ENCODE assay signal across 23 cellular contexts in genomic region chr12:1782215-1782614, GRCh38. TPM values are rescaled to one million over a fixed set of nuclear protein-coding genes. Genes with fewer than 3 reads are reported as not detected.
DNase-seq lines count a peak whose midpoint lies in the region; FAIRE-seq and TF ChIP-seq lines count a peak whose summit lies in the region.
"Had no signal": no experiment of that assay in that cellular context is flagged by ENCODE, and none has a peak within 500 bp of the region (broad histone marks: within the 10 kb centered on the region; RNA-seq: fewer than 3 reads in every experiment).

No MANE protein-coding gene starts in this region.

- intact Hi-C loops in esophagus muscularis mucosa (cut with DNase I): no loop called here

- no peaks in the 10 kb centered on the region for H3K27me3 ChIP-seq in esophagus muscularis mucosa

- TF ChIP-seq CTCF in esophagus muscularis mucosa (IDR thresholded peaks at IDR 0.05): no peak

- peak; percentile 74 for FAIRE-seq in HTR-8/SVneo (lab: Jason Lieb, UNC)
- FAIRE-seq: D721Med had no signal

- TF ChIP-seq EP300 in esophagus muscularis mucosa (IDR thresholded peaks at IDR 0.05): no peak

- TF ChIP-seq POLR2A in esophagus muscularis mucosa (IDR thresholded peaks at IDR 0.05; ENCODE audit: low read depth): no peak

- H3K4me1 ChIP-seq in mesodermal cell (ENCODE audit: control insufficient read depth, insufficient read depth, low read length, poor library complexity, severe bottlenecking) (peaks cover 14% of the 10 kb centered on the region), esophagus muscularis mucosa (peaks cover 31 to 43% (median 37%) of the 10 kb centered on the region in 4 donors)

- H3K36me3 ChIP-seq in mesodermal cell (ENCODE audit: control insufficient read depth, insufficient read depth, low read length) (peaks cover 54% of the 10 kb centered on the region), esophagus muscularis mucosa (peaks cover 16 to 70% (median 36%) of the 10 kb centered on the region in 4 donors)

- H3K4me3 ChIP-seq in mesodermal cell (ENCODE audit: extremely low read depth, insufficient read depth, low read length, poor library complexity, severe bottlenecking): no peak overlapping the region
- H3K4me3 ChIP-seq in esophagus muscularis mucosa: no peak overlapping the region

- DNase-seq in HTR-8/SVneo (ENCODE audit: insufficient read length, low spot score) (no peak), caudate nucleus (lab: John Stamatoyannopoulos, UW) (no peak), esophagus muscularis mucosa (ENCODE audit: extremely low spot score) (no peak), DMS114 treated with DMSO at 0.1 percent for 48 hours (lab: John Stamatoyannopoulos, UW; ENCODE audit: unreplicated experiment) (no peak)
- no peak for DNase-seq in activated effector memory CD4-positive, alpha-beta T cell treated with Interleukin-2 at 50 U/mL for 16 hours
- DNase-seq: ACHN; C1 segment of cervical spinal cord; CD8-positive, alpha-beta memory T cell; DMS79 treated with DMSO at 0.1 percent for 48 hours; H9; MM.1S; NCI-H1092 treated with DMSO at 0.1 percent for 48 hours; NCI-H146; NCI-H2081; NCI-H510A; NCI-H774; OCI-M1; Right ventricle myocardium superior had no signal

- H3K27ac ChIP-seq in caudate nucleus (ENCODE audit: low read depth, low read length): peak overlapping the region; percentile 60
- H3K27ac ChIP-seq in mesodermal cell (ENCODE audit: low read depth, low read length, severe bottlenecking): peak overlapping the region; percentile 23
- H3K27ac ChIP-seq in temporal lobe (ENCODE audit: low read depth, low read length): peak overlapping the region; percentile 77
- no peak overlapping the region for H3K27ac ChIP-seq in esophagus muscularis mucosa (replicated peaks in 1 of 4)

- WGBS in mesodermal cell (ENCODE audit: insufficient coverage in 2 of 2), 2 experiments: no CpG with 5 or more reads among the region's 2 CpGs
- WGBS in esophagus muscularis mucosa: 64% methylated on average over 2 of the region's 2 CpGs

- H3K9me3 ChIP-seq in mesodermal cell (ENCODE audit: control insufficient read depth, low read length) (no peaks in the 10 kb centered on the region), esophagus muscularis mucosa (no peaks in the 10 kb centered on the region)

RNA-seq across cellular contexts. Expression of gene LRTM2, which starts 38.1 kb away (rescaled TPM):
- not detected for polyA plus RNA-seq in mesodermal cell (2013, experiment 1 of 2)
- polyA plus RNA-seq in mesodermal cell (2013, experiment 2 of 2): not detected
- total RNA-seq in temporal lobe (2.2 TPM), esophagus muscularis mucosa (under 1 TPM in 1 of 4 donors, not detected in 3; 0.17 TPM)
- total RNA-seq: H9, HT1080, LHCN-M2, Right ventricle myocardium superior had no signal
- polyA plus RNA-seq: CD8-positive, alpha-beta memory T cell had no signal

Comparison
In these comparisons a context has a peak if more than half of its experiments do, and no peak if none do; other contexts are left out.
1. H3K27ac ChIP-seq: peak in caudate nucleus (single experiment), mesodermal cell (single experiment) and temporal lobe (single experiment); none in esophagus muscularis mucosa (0 of 4).